Comparison of ENCODE assay signal across 10 cellular contexts in the genomic region with DNA sequence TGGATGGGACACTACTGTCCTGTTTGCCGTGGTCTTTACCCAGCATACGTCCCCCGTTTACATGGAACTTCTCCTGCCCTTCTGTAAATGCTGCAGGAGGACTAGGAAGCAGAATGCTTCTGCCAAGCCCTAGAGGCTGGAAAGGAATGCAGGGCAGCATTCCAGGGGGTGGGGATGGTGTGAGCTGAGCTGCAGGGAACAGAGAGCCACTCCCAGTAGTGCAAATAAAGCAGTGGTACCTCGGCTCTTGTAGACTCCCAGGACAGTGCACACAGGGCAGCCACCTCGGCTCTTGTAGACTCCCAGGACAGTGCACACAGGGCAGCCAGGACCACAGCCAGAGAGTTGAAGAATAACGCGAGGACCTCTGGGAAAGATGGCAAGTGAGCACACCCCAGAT. TPM values are rescaled to one million over a fixed set of nuclear protein-coding genes. Genes with fewer than 3 reads are reported as not detected.
DNase-seq lines count a peak whose midpoint lies in the region; ATAC-seq, FAIRE-seq and TF ChIP-seq lines count a peak whose summit lies in the region.
"Had no signal": no experiment of that assay in that cellular context is flagged by ENCODE, and none has a peak within 500 bp of the region (broad histone marks: within the 10 kb centered on the region; RNA-seq: fewer than 3 reads in every experiment).

No MANE protein-coding gene starts in this region.

- H3K4me1 ChIP-seq in adrenal gland (replicated peaks in 1 of 2) (no peaks in the 10 kb centered on the region), left ventricle myocardium inferior (peaks cover 20% of the 10 kb centered on the region)

- no peaks in the 10 kb centered on the region for H3K9me3 ChIP-seq in adrenal gland (replicated peaks in 1 of 3)
- peaks cover under 1% of the 10 kb centered on the region for H3K9me3 ChIP-seq in left ventricle myocardium inferior (replicated peaks)

- DNase-seq in H54 (ENCODE audit: insufficient read length, low spot score) = peak; percentile 47
- peak in 6 of 7 donors; percentile 27 to 60 (median 45) for DNase-seq in adrenal gland
- peak; percentile 65 for DNase-seq in left ventricle myocardium inferior
- peak; percentile 74 for DNase-seq in sciatic nerve (ENCODE audit: low spot score)
- DNase-seq in HCEC 1CT = no peak
- no peak for DNase-seq in erythroblast (lab: John Stamatoyannopoulos, UW)
- no peak for DNase-seq in NCI-H2029 (lab: John Stamatoyannopoulos, UW)
- no peak for DNase-seq in NCI-H1048 (lab: John Stamatoyannopoulos, UW)
- DNase-seq: MM.1S had no signal

- H3K27ac ChIP-seq in adrenal gland = no peak overlapping the region
- H3K27ac ChIP-seq in left ventricle myocardium inferior (replicated peaks) = peak overlapping the region; percentile 31

- H3K27me3 ChIP-seq in adrenal gland (no peaks in the 10 kb centered on the region), left ventricle myocardium inferior (ENCODE audit: low read depth) (no peaks in the 10 kb centered on the region)

- 17 to 37% (median 24%) methylated on average over 5 to 7 of the region's 7 CpGs for WGBS in adrenal gland, 4 donors

- TF ChIP-seq CTCF in adrenal gland (IDR thresholded peaks at IDR 0.05) = no peak
- TF ChIP-seq CTCF in left ventricle myocardium inferior (IDR thresholded peaks at IDR 0.05; ENCODE audit: borderline replicate concordance) = no peak

- no peak overlapping the region for H3K4me3 ChIP-seq in adrenal gland
- no peak overlapping the region for H3K4me3 ChIP-seq in left ventricle myocardium inferior

- ATAC-seq in sciatic nerve = peak; percentile 90

- FAIRE-seq in H54 (lab: Jason Lieb, UNC) = peak; percentile 69
- FAIRE-seq: GM18507 had no signal

- TF ChIP-seq POLR2A in H54 (IDR thresholded peaks at IDR 0.05; ENCODE audit: low read depth, low read length) (no peak), adrenal gland (IDR thresholded peaks at IDR 0.05) (no peak), erythroblast (IDR thresholded peaks at IDR 0.05; ENCODE audit: low read length) (no peak)

- intact Hi-C loops in adrenal gland (cut with DNase I) = no loop called here
- intact Hi-C loops in left ventricle myocardium inferior (cut with micrococcal nuclease) = no loop called here
- intact Hi-C loops in sciatic nerve (cut with DNase I) = no loop called here

- H3K36me3 ChIP-seq in adrenal gland (replicated peaks in 1 of 2) = no peaks in the 10 kb centered on the region
- H3K36me3 ChIP-seq in left ventricle myocardium inferior = peaks cover 7% of the 10 kb centered on the region

RNA-seq across cellular contexts. Expression of a gene that starts 35.4 kb away (rescaled TPM):
- total RNA-seq in adrenal gland (10 to 100 TPM in 3 of 8 donors, 1 to 10 TPM in 5; 5.3 to 14.4 (median 7.7) TPM), left ventricle myocardium inferior (15.3 TPM), sciatic nerve (83.9 TPM)
- polyA plus RNA-seq in adrenal gland = 1 to 10 TPM; 1.4 to 9.3 (median 4.4) TPM

RNA-seq across cellular contexts. Expression of a gene that starts 41.0 kb away (rescaled TPM):
- total RNA-seq in adrenal gland (10 to 100 TPM; 26.1 to 53.1 (median 31.8) TPM), left ventricle myocardium inferior (30.8 TPM), sciatic nerve (22.6 TPM)
- polyA plus RNA-seq in adrenal gland = 10 to 100 TPM; 27.4 to 49.0 (median 35.3) TPM

Comparison
In these comparisons a context has a peak if more than half of its experiments do, and no peak if none do; other contexts are left out.
1. DNase-seq: peak in H54 (single experiment), adrenal gland (6 of 7), left ventricle myocardium inferior (single experiment) and sciatic nerve (single experiment); none in HCEC 1CT (single experiment), erythroblast (0 of 2), NCI-H2029 (single experiment) and NCI-H1048 (single experiment).